Comparison of ENCODE assay signal across 10 cellular contexts in the genomic region with DNA sequence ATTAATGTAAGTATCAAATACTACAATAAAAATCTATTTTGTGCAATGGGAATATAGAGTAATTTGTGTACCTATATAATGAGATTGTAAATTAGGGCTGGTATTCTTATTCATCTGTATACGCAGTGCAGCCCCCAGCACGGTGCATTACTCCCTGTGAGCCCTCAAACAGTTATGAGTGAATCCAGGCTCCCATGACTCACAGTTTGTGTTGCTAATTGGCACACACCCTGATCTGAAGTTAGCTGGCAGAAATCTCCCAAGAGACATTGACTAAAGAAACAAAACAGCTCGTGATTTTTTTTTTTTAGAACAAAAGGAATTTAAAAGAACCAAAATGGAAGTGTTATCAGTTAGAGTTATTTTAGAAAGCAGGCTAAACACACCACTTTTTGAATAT. TPM values are rescaled to one million over a fixed set of nuclear protein-coding genes. Genes with fewer than 3 reads are reported as not detected.
DNase-seq lines count a peak whose midpoint lies in the region; ATAC-seq and TF ChIP-seq lines count a peak whose summit lies in the region.
"Had no signal": no experiment of that assay in that cellular context is flagged by ENCODE, and none has a peak within 500 bp of the region (broad histone marks: within the 10 kb centered on the region; RNA-seq: fewer than 3 reads in every experiment).

No MANE protein-coding gene starts in this region.

- peak; percentile 55 for ATAC-seq in stimulated activated effector memory CD8-positive, alpha-beta T cell treated with anti-CD3 and anti-CD28 coated beads, Interleukin-12 subunit alpha, Interleukin-12 subunit beta, amount 100 ng/mL, for 72 hours
- ATAC-seq in GM21390 (IDR thresholded peaks at IDR 0.05; ENCODE audit: unreplicated experiment) (no peak), GM19395 (IDR thresholded peaks at IDR 0.05; ENCODE audit: unreplicated experiment) (no peak)

- H3K9me3 Mint-ChIP-seq in HFFc6 (peaks cover 4% of the 10 kb centered on the region; the same call in 1 of the 2 replicates), MCF 10A (ENCODE audit: unreplicated experiment) (peaks cover 6% of the 10 kb centered on the region)
- H3K9me3 Mint-ChIP-seq in stimulated activated effector memory CD8-positive, alpha-beta T cell treated with anti-CD3 and anti-CD28 coated beads, Interleukin-12 subunit alpha, Interleukin-12 subunit beta, amount 100 ng/mL, for 72 hours: no peaks in the 10 kb centered on the region

- no TSS peak for BruUV-seq in MCF 10A (replicated peaks; lab: Mats Ljungman, UMichigan)

- intact Hi-C loops in MCF 10A (cut with micrococcal nuclease): loop anchor here (1.0 to 5.0 kb wide), 2 partner anchors 68 to 83 kb away; no protein-coding TSS in a partner anchor

- H3K27ac Mint-ChIP-seq in HFFc6: peak overlapping the region; percentile 82
- peak overlapping the region; percentile 99 for H3K27ac Mint-ChIP-seq in MCF 10A (ENCODE audit: low read depth, unreplicated experiment)
- H3K27ac Mint-ChIP-seq in stimulated activated effector memory CD8-positive, alpha-beta T cell treated with anti-CD3 and anti-CD28 coated beads, Interleukin-12 subunit alpha, Interleukin-12 subunit beta, amount 100 ng/mL, for 72 hours: no peak overlapping the region
- H3K27ac Mint-ChIP-seq: T-helper 1 cell treated with Interleukin-12 subunit alpha and Interleukin-12 subunit beta and Interleukin-4 antibody, amounts not matched to agents 30 μg/mL and 1 μg/mL, for 36 hours had no signal

- peaks cover 39% of the 10 kb centered on the region for H3K36me3 Mint-ChIP-seq in HFFc6 (ENCODE audit: low read depth)
- peaks cover 90% of the 10 kb centered on the region for H3K36me3 Mint-ChIP-seq in MCF 10A (ENCODE audit: insufficient read depth, unreplicated experiment)
- H3K36me3 Mint-ChIP-seq in stimulated activated effector memory CD8-positive, alpha-beta T cell treated with anti-CD3 and anti-CD28 coated beads, Interleukin-12 subunit alpha, Interleukin-12 subunit beta, amount 100 ng/mL, for 72 hours: peaks cover 71% of the 10 kb centered on the region

- no peaks in the 10 kb centered on the region; the same call in 1 of the 2 replicates for H3K27me3 Mint-ChIP-seq in HFFc6 (ENCODE audit: insufficient read depth)
- no peaks in the 10 kb centered on the region for H3K27me3 Mint-ChIP-seq in MCF 10A (ENCODE audit: insufficient read depth, unreplicated experiment)

- TF ChIP-seq CTCF in HFFc6 (IDR thresholded peaks at IDR 0.05): no peak
- TF ChIP-seq CTCF in MCF 10A (IDR thresholded peaks at IDR 0.05; ENCODE audit: unreplicated experiment): no peak
- TF ChIP-seq CTCF in GM10266 (IDR thresholded peaks at IDR 0.05; ENCODE audit: control insufficient read depth, insufficient read depth, low read depth, missing control alignments): no peak

- H3K4me1 Mint-ChIP-seq in HFFc6 (ENCODE audit: low read depth) (peaks cover 25% of the 10 kb centered on the region), MCF 10A (ENCODE audit: insufficient read depth, unreplicated experiment) (peaks cover 25% of the 10 kb centered on the region)
- H3K4me1 Mint-ChIP-seq in stimulated activated effector memory CD8-positive, alpha-beta T cell treated with anti-CD3 and anti-CD28 coated beads, Interleukin-12 subunit alpha, Interleukin-12 subunit beta, amount 100 ng/mL, for 72 hours: peaks cover 12% of the 10 kb centered on the region

- peak; percentile 70 for DNase-seq in HFFc6
- DNase-seq in MCF 10A (ENCODE audit: unreplicated experiment): peak; percentile 88
- DNase-seq in inferior parietal cortex (ENCODE audit: extremely low spot score): peak; percentile 36
- no peak for DNase-seq in stimulated activated effector memory CD8-positive, alpha-beta T cell treated with anti-CD3 and anti-CD28 coated beads, Interleukin-12 subunit alpha, Interleukin-12 subunit beta, amount 100 ng/mL, for 72 hours (ENCODE audit: low spot score in 2 of 2)
- DNase-seq in GM10266 (ENCODE audit: extremely low spot score): no peak
- no peak for DNase-seq in retina
- DNase-seq: mesendoderm had no signal

- CTCF ChIA-PET in MCF 10A (lab: Yijun Ruan, JAX): interaction anchor here (0.6 to 2.0 kb wide), 7 partner anchors 17 to 968 kb away, joined by 3 to 10 read pairs (median 4); no protein-coding TSS in a partner anchor

- POLR2A ChIA-PET in MCF 10A (lab: Yijun Ruan, JAX): interaction anchor here (0.6 to 1.6 kb wide), 13 partner anchors 10 to 335 kb away, joined by 3 to 7 read pairs (median 3); a partner anchor contains a TSS

- H3K4me3 Mint-ChIP-seq in HFFc6 (peak overlapping the region; percentile 66), MCF 10A (ENCODE audit: unreplicated experiment) (peak overlapping the region; percentile 59)
- no peak overlapping the region for H3K4me3 Mint-ChIP-seq in stimulated activated effector memory CD8-positive, alpha-beta T cell treated with anti-CD3 and anti-CD28 coated beads, Interleukin-12 subunit alpha, Interleukin-12 subunit beta, amount 100 ng/mL, for 72 hours
- H3K4me3 Mint-ChIP-seq: T-helper 1 cell treated with Interleukin-12 subunit alpha and Interleukin-12 subunit beta and Interleukin-4 antibody, amounts not matched to agents 30 μg/mL and 1 μg/mL, for 36 hours had no signal

RNA-seq across cellular contexts. Expression of a gene that starts 15.7 kb away (rescaled TPM):
- 10 to 100 TPM; 12.4 to 16.8 (median 14.1) TPM for total RNA-seq in HFFc6 (2021; fragmentation: NEBNext Ultra II Directional; extraction: Animal tissue kit (Norgen Biotek cat#: 25700))
- total RNA-seq in MCF 10A (2022): 25.4 and 31.6 TPM in 2 replicates

Comparison
In these comparisons a context has a peak if more than half of its experiments do, and no peak if none do; other contexts are left out.
1. DNase-seq: peak in HFFc6 (single experiment), MCF 10A (single experiment) and inferior parietal cortex (single experiment); none in stimulated activated effector memory CD8-positive, alpha-beta T cell treated with anti-CD3 and anti-CD28 coated beads, Interleukin-12 subunit alpha, Interleukin-12 subunit beta, amount 100 ng/mL, for 72 hours (0 of 2), GM10266 (single experiment) and retina (single experiment).